8 cellular contexts compared by ENCODE assay signal in the genomic region with DNA sequence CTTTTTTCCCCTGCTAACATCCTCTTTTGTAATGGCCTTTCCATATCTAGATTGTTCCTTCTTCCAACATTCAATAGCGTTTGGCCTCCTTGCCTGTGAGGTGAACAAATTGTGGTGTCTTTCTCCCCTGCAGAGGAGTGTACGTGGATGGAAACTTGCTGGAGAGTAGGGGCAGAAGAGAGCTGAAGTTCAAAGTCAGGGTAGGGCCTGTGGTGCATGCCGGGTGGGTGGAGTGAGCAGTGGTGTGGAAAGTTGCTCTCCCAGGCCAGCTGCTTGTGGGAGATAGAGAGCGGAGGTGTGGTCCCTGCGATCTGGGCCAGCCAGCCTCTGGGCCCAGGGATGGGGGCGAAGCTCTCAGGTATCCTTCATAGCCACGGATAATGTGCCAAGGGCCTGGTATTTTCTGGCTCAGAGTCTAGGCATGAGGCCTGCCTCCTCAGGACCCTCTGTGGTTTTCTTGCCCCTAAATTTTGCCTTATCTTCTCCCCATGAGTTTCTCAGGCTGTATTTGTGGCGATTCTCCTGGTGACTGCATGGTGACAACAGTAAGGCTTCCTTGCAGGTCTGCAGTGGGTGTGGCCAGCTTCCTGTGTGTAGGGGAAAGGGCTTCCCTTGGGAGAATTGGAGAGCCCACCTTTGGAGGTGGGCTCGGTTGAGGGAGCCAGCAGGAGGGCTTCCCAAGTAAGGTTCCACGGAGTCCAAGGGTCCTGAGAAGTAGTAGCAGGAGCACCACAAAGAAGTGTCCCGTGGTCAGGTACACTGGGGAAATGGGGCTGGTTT. TPM values are rescaled to one million over a fixed set of nuclear protein-coding genes. Genes with fewer than 3 reads are reported as not detected.
DNase-seq lines count a peak whose midpoint lies in the region; ATAC-seq and TF ChIP-seq lines count a peak whose summit lies in the region.

No MANE protein-coding gene starts in this region.

- DNase-seq in HL-60 (ENCODE audit: low read depth in 1 of 2, low spot score in 1 of 2) (no peak), COLO829 (ENCODE audit: low spot score) (no peak), endodermal cell (no peak), neural progenitor cell (ENCODE audit: low spot score) (no peak)
- peak; percentile 38 to 65 for DNase-seq in stimulated activated CD4-positive, alpha-beta T cell treated with anti-CD3 and anti-CD28 coated beads, Interleukin-4, amount 100 ng/mL, for 4 hours

- H3K4me1 ChIP-seq in endodermal cell (ENCODE audit: control insufficient read depth, insufficient read depth, low read length), result no peaks in the 10 kb centered on the region
- no peaks in the 10 kb centered on the region for H3K4me1 ChIP-seq in neural progenitor cell

- H3K36me3 ChIP-seq in endodermal cell (ENCODE audit: control insufficient read depth, insufficient read depth, low read length), result no peaks in the 10 kb centered on the region
- H3K36me3 ChIP-seq in neural progenitor cell, result no peaks in the 10 kb centered on the region

- H3F3A ChIP-seq in neural progenitor cell (ENCODE audit: low read depth), result no peaks in the 10 kb centered on the region

- H3K9me3 ChIP-seq in endodermal cell (ENCODE audit: control insufficient read depth, low read length), result no peaks in the 10 kb centered on the region
- H3K9me3 ChIP-seq in neural progenitor cell (ENCODE audit: low read depth), result no peaks in the 10 kb centered on the region

- H3K27me3 ChIP-seq in HL-60 (ENCODE audit: insufficient read depth, poor library complexity, severe bottlenecking), result no peaks in the 10 kb centered on the region
- peaks cover 39% of the 10 kb centered on the region for H3K27me3 ChIP-seq in endodermal cell (ENCODE audit: control insufficient read depth, insufficient read depth, low read length, poor library complexity, severe bottlenecking)
- H3K27me3 ChIP-seq in neural progenitor cell, result peaks cover 42% of the 10 kb centered on the region

- H3K9ac ChIP-seq in endodermal cell (ENCODE audit: extremely low read depth, low read length, poor library complexity, severe bottlenecking), result no peak overlapping the region
- no peak overlapping the region for H3K9ac ChIP-seq in neural progenitor cell

- ATAC-seq in GM19452 (IDR thresholded peaks at IDR 0.05; ENCODE audit: unreplicated experiment) (peak; percentile 27), GM19467 (IDR thresholded peaks at IDR 0.05; ENCODE audit: unreplicated experiment) (no peak)

- peak overlapping the region; percentile 97 for H3K4me3 Mint-ChIP-seq in activated naive CD8-positive, alpha-beta T cell
- H3K4me3 Mint-ChIP-seq in endodermal cell (no peak overlapping the region), neural progenitor cell (no peak overlapping the region)

- TF ChIP-seq CTCF in HL-60 (IDR thresholded peaks at IDR 0.05; ENCODE audit: insufficient read depth, low read length), result no peak
- TF ChIP-seq CTCF in endodermal cell (conservative IDR thresholded peaks at IDR 0.05), result no peak
- TF ChIP-seq CTCF in neural progenitor cell (IDR thresholded peaks at IDR 0.05), result no peak

- H3K27me3 Mint-ChIP-seq in activated naive CD8-positive, alpha-beta T cell, result no peaks in the 10 kb centered on the region
- H3K27me3 Mint-ChIP-seq in endodermal cell (ENCODE audit: insufficient read depth) (peaks cover 28% of the 10 kb centered on the region), neural progenitor cell (ENCODE audit: insufficient read depth, low read depth) (peaks cover 5% of the 10 kb centered on the region)

- peak overlapping the region; percentile 99 for H3K27ac Mint-ChIP-seq in activated naive CD8-positive, alpha-beta T cell
- no peak overlapping the region for H3K27ac Mint-ChIP-seq in endodermal cell
- H3K27ac Mint-ChIP-seq in neural progenitor cell, result no peak overlapping the region

- peaks cover 95% of the 10 kb centered on the region for H3K4me1 Mint-ChIP-seq in activated naive CD8-positive, alpha-beta T cell (ENCODE audit: low read depth)
- H3K4me1 Mint-ChIP-seq in endodermal cell (peaks cover 2% of the 10 kb centered on the region), neural progenitor cell (peaks cover 8% of the 10 kb centered on the region)

- H2AFZ ChIP-seq in neural progenitor cell (replicated peaks), result no peak overlapping the region

- 92 to 100% methylated on average over 8 to 11 of the region's 11 CpGs for WGBS in endodermal cell (ENCODE audit: insufficient coverage in 1 of 2, insufficient read length in 1 of 2), 2 experiments

- H3K9me3 Mint-ChIP-seq in activated naive CD8-positive, alpha-beta T cell (ENCODE audit: low read depth), result no peaks in the 10 kb centered on the region
- H3K9me3 Mint-ChIP-seq in endodermal cell (no peaks in the 10 kb centered on the region), neural progenitor cell (no peaks in the 10 kb centered on the region)

- no peak overlapping the region for H3K4me2 ChIP-seq in neural progenitor cell

- H3K36me3 Mint-ChIP-seq in activated naive CD8-positive, alpha-beta T cell, result peaks cover 40% of the 10 kb centered on the region
- H3K36me3 Mint-ChIP-seq in endodermal cell (ENCODE audit: low read depth), result peaks cover 5% of the 10 kb centered on the region
- peaks cover 11% of the 10 kb centered on the region for H3K36me3 Mint-ChIP-seq in neural progenitor cell

- H4K20me1 ChIP-seq in neural progenitor cell (ENCODE audit: low read depth), result no peaks in the 10 kb centered on the region

- peak overlapping the region; percentile 64 for H3K27ac ChIP-seq in HL-60 (replicated peaks)
- no peak overlapping the region for H3K27ac ChIP-seq in endodermal cell (ENCODE audit: low read depth, low read length)
- H3K27ac ChIP-seq in neural progenitor cell, result no peak overlapping the region

- H3K4me3 ChIP-seq in HL-60 (replicated peaks; ENCODE audit: insufficient read depth, low read length), result no peak overlapping the region
- H3K4me3 ChIP-seq in endodermal cell (ENCODE audit: low read length), result no peak overlapping the region
- H3K4me3 ChIP-seq in neural progenitor cell, result no peak overlapping the region

- H3K79me2 ChIP-seq in neural progenitor cell (ENCODE audit: low read depth), result no peaks in the 10 kb centered on the region

RNA-seq across cellular contexts. Expression of a gene that starts 6.7 kb away (rescaled TPM):
- 1 to 10 TPM; 5.4 TPM for total RNA-seq in endodermal cell
- polyA plus RNA-seq in endodermal cell (2013, experiment 1 of 2), result 14.1 TPM
- 13.2 TPM for polyA plus RNA-seq in endodermal cell (2013, experiment 2 of 2)
- not detected in 2 replicates for total RNA-seq in neural progenitor cell (ENCODE audit: low replicate concordance)

Comparison
In these comparisons a context has a peak if more than half of its experiments do, and no peak if none do; other contexts are left out.
1. DNase-seq: peak in stimulated activated CD4-positive, alpha-beta T cell treated with anti-CD3 and anti-CD28 coated beads, Interleukin-4, amount 100 ng/mL, for 4 hours (2 of 2); none in HL-60 (0 of 2), COLO829 (single experiment), endodermal cell (single experiment) and neural progenitor cell (single experiment).